ENCODE assay signal across 30 cellular contexts in genomic region chr12:41532072-41532471, GRCh38.
DNase-seq lines count a peak whose midpoint lies in the region; ATAC-seq, FAIRE-seq and TF ChIP-seq lines count a peak whose summit lies in the region.
"Had no signal": no experiment of that assay in that cellular context is flagged by ENCODE, and none has a peak within 500 bp of the region (broad histone marks: within the 10 kb centered on the region; RNA-seq: fewer than 3 reads in every experiment).

No MANE protein-coding gene starts in this region.

- no peak overlapping the region for H3K27ac Mint-ChIP-seq in glutamatergic neuron (ENCODE audit: unreplicated experiment)
- H3K27ac Mint-ChIP-seq: activated CD4-positive, alpha-beta T cell treated with anti-CD3 and anti-CD28 coated beads, Interleukin-2, amount 10 ng/mL, durations not matched to agents 7 days and 5 days; activated T-cell treated with anti-CD3 and anti-CD28 coated beads, Interleukin-2, amount 50 U/mL, for 24 hours; memory B cell; nephron; stimulated activated memory B cell treated with anti-CD40 and anti-IgM and Interleukin-4, amounts not matched to agents 10 μg/mL and 1 μg/mL and 100 μg/mL, for 72 hours; T-helper 2 cell treated with Interferon-gamma antibody and Interleukin-4, amounts not matched to agents 5 μg/mL and 100 μg/mL, for 36 hours; type B pancreatic cell had no signal

- TF ChIP-seq CTCF in A549 (IDR thresholded peaks at IDR 0.05) (no peak), epithelial cell of esophagus (IDR thresholded peaks at IDR 0.05; ENCODE audit: insufficient read depth, low read depth, low read length, missing control alignments) (no peak), glutamatergic neuron (IDR thresholded peaks at IDR 0.05; ENCODE audit: partially characterized antibody, unreplicated experiment) (no peak)

- H3K4me2 ChIP-seq in A549: no peak overlapping the region
- H3K4me2 ChIP-seq: PC-9 had no signal

- no peak for TF ChIP-seq EP300 in A549 (IDR thresholded peaks at IDR 0.05)

- DNase-seq in A549 (ENCODE audit: low read depth in 1 of 2, low spot score in 1 of 2) (no peak), LHCN-M2 (ENCODE audit: low read depth) (peak; percentile 29), epithelial cell of esophagus (ENCODE audit: low read depth) (peak; percentile 32), NCI-H2107 (lab: John Stamatoyannopoulos, UW) (no peak), glutamatergic neuron (no peak)
- DNase-seq: activated CD4-positive, alpha-beta T cell treated with anti-CD3 and anti-CD28 coated beads, Interleukin-2, amount 10 ng/mL, durations not matched to agents 7 days and 5 days; activated T-cell treated with anti-CD3 and anti-CD28 coated beads, Interleukin-2, amount 50 U/mL, for 24 hours; brain microvascular endothelial cell; DMS79; H7; Karpas-422; MV-4-11; NCI-H1436 treated with DMSO at 0.1 percent for 48 hours; NCI-H2081 treated with DMSO at 0.1 percent for 48 hours; NCI-H226; NCI-H69; PC-9; Right ventricle myocardium superior had no signal

- H3K9me3 ChIP-seq in A549: no peaks in the 10 kb centered on the region

- no peak overlapping the region for H3K4me3 Mint-ChIP-seq in glutamatergic neuron (ENCODE audit: unreplicated experiment)
- H3K4me3 Mint-ChIP-seq: activated CD4-positive, alpha-beta T cell treated with anti-CD3 and anti-CD28 coated beads, Interleukin-2, amount 10 ng/mL, durations not matched to agents 7 days and 5 days; activated T-cell treated with anti-CD3 and anti-CD28 coated beads, Interleukin-2, amount 50 U/mL, for 24 hours; memory B cell; nephron; stimulated activated memory B cell treated with anti-CD40 and anti-IgM and Interleukin-4, amounts not matched to agents 10 μg/mL and 1 μg/mL and 100 μg/mL, for 72 hours; T-helper 2 cell treated with Interferon-gamma antibody and Interleukin-4, amounts not matched to agents 5 μg/mL and 100 μg/mL, for 36 hours; type B pancreatic cell had no signal

- no peaks in the 10 kb centered on the region for H3K36me3 Mint-ChIP-seq in glutamatergic neuron (ENCODE audit: unreplicated experiment)
- H3K36me3 Mint-ChIP-seq: memory B cell; stimulated activated memory B cell treated with anti-CD40 and anti-IgM and Interleukin-4, amounts not matched to agents 10 μg/mL and 1 μg/mL and 100 μg/mL, for 72 hours; type B pancreatic cell had no signal

- 11% methylated on average over 2 of the region's 2 CpGs for WGBS in A549 (ENCODE audit: missing lambda C conversion rate)

- TF ChIP-seq POLR2A in A549 (IDR thresholded peaks at IDR 0.05; ENCODE audit: low read length): no peak

- POLR2A ChIA-PET in A549 (lab: Yijun Ruan, JAX): no interaction called here

- CTCF ChIA-PET in A549 (lab: Yijun Ruan, JAX): no interaction called here

- no peaks in the 10 kb centered on the region for H3K27me3 Mint-ChIP-seq in glutamatergic neuron (ENCODE audit: unreplicated experiment)

- peaks cover 4% of the 10 kb centered on the region for H3K9me3 Mint-ChIP-seq in glutamatergic neuron (ENCODE audit: unreplicated experiment)
- H3K9me3 Mint-ChIP-seq: activated CD4-positive, alpha-beta T cell treated with anti-CD3 and anti-CD28 coated beads, Interleukin-2, amount 10 ng/mL, durations not matched to agents 7 days and 5 days; activated T-cell treated with anti-CD3 and anti-CD28 coated beads, Interleukin-2, amount 50 U/mL, for 24 hours; memory B cell; nephron; stimulated activated memory B cell treated with anti-CD40 and anti-IgM and Interleukin-4, amounts not matched to agents 10 μg/mL and 1 μg/mL and 100 μg/mL, for 72 hours; T-helper 2 cell treated with Interferon-gamma antibody and Interleukin-4, amounts not matched to agents 5 μg/mL and 100 μg/mL, for 36 hours; type B pancreatic cell had no signal

- H3K27ac ChIP-seq in A549: no peak overlapping the region
- H3K27ac ChIP-seq: brain microvascular endothelial cell, C4-2B, PC-9, VCaP had no signal

- ATAC-seq in A549 (no peak), GM18520 (IDR thresholded peaks at IDR 0.05; ENCODE audit: unreplicated experiment) (peak; percentile 43), GM19324 (IDR thresholded peaks at IDR 0.05; ENCODE audit: low FRiP score, unreplicated experiment) (no peak), GM21528 (IDR thresholded peaks at IDR 0.05; ENCODE audit: low FRiP score, unreplicated experiment) (no peak)
- ATAC-seq: HepG2; left lobe of liver; stimulated activated memory B cell treated with anti-CD40 and anti-IgM and Interleukin-4, amounts not matched to agents 10 μg/mL and 1 μg/mL and 100 μg/mL, for 72 hours had no signal

- H3K4me1 Mint-ChIP-seq in glutamatergic neuron (ENCODE audit: low read depth, unreplicated experiment): no peaks in the 10 kb centered on the region
- H3K4me1 Mint-ChIP-seq: memory B cell; stimulated activated memory B cell treated with anti-CD40 and anti-IgM and Interleukin-4, amounts not matched to agents 10 μg/mL and 1 μg/mL and 100 μg/mL, for 72 hours had no signal

- no peak overlapping the region for H3K4me3 ChIP-seq in A549
- no peak overlapping the region for H3K4me3 ChIP-seq in epithelial cell of esophagus (ENCODE audit: low read length)
- H3K4me3 ChIP-seq: PC-9 had no signal

- H3K4me1 ChIP-seq in A549: no peaks in the 10 kb centered on the region

- no peak for TF ChIP-seq RAD21 in A549 (conservative IDR thresholded peaks at IDR 0.05 in 1 of 2, IDR thresholded peaks at IDR 0.05 in 1 of 2)

- no peak for FAIRE-seq in A549 (lab: Jason Lieb, UNC)
- FAIRE-seq: HepG2 had no signal

TF ChIP-seq in A549, 52 proteins besides CTCF, POLR2A, EP300 and RAD21:
- TF ChIP-seq NR3C1 (IDR thresholded peaks at IDR 0.05) (no peak), FOSL2 (IDR thresholded peaks at IDR 0.05) (no peak), FOSL2 (CRISPR knock-in tag; IDR thresholded peaks at IDR 0.05) (peak; percentile 14; the same call in 1 of the 2 replicates), PHF8 (IDR thresholded peaks at IDR 0.05; ENCODE audit: borderline replicate concordance, low read depth) (no peak), E2F6 (IDR thresholded peaks at IDR 0.05; ENCODE audit: borderline replicate concordance, low read depth) (no peak), HEYL (CRISPR knock-in tag; IDR thresholded peaks at IDR 0.05) (no peak), CEBPB (IDR thresholded peaks at IDR 0.05) (no peak)

Comparison
In these comparisons a context has a peak if more than half of its experiments do, and no peak if none do; other contexts are left out.
1. DNase-seq: peak in LHCN-M2 (single experiment) and epithelial cell of esophagus (single experiment); none in A549 (0 of 2), NCI-H2107 (single experiment) and glutamatergic neuron (single experiment).